ENCODE assay signal across 12 cellular contexts in the genomic region with DNA sequence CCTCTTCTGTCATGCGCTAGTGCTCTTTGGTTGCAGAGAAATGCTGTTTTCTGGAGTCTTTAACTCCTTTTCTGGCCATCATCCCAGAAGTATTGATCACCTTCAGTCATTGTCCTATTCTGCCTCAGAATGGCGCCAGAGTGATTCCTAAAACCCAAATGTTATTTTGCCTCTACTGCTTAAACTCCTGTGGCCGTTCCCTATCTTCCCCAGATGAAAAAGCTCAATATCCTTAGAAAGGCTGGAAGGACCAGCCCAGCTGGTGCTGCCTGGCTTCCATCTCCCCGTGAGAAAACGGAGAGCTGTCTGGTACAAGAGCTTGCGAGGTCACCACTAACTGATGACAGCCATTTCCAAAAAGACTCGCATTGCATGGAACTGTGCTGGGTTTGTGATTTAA.
DNase-seq lines count a peak whose midpoint lies in the region; ATAC-seq and TF ChIP-seq lines count a peak whose summit lies in the region.
"Had no signal": no experiment of that assay in that cellular context is flagged by ENCODE, and none has a peak within 500 bp of the region (broad histone marks: within the 10 kb centered on the region; RNA-seq: fewer than 3 reads in every experiment).

No MANE protein-coding gene starts in this region.

- H3K4me3 Mint-ChIP-seq in WTC11: no peak overlapping the region
- H3K4me3 Mint-ChIP-seq: activated CD4-positive, alpha-beta memory T cell treated with anti-CD3 and anti-CD28 coated beads, Interleukin-2, amount 10 ng/mL, durations not matched to agents 7 days and 5 days; CD4-positive, CD25-positive, alpha-beta regulatory T cell had no signal

- H3K9me3 Mint-ChIP-seq in WTC11: no peaks in the 10 kb centered on the region; the same call in 1 of the 2 replicates
- H3K9me3 Mint-ChIP-seq: activated CD4-positive, alpha-beta memory T cell treated with anti-CD3 and anti-CD28 coated beads, Interleukin-2, amount 10 ng/mL, durations not matched to agents 7 days and 5 days had no signal

- TF ChIP-seq CTCF in WTC11 (IDR thresholded peaks at IDR 0.05): no peak

- POLR2A ChIA-PET in WTC11 (lab: Charles Lee): no interaction called here

- peaks cover 2% of the 10 kb centered on the region; the same call in 1 of the 2 replicates for H3K27me3 Mint-ChIP-seq in WTC11 (ENCODE audit: low read depth)

- CTCF ChIA-PET in WTC11 (lab: Charles Lee): interaction anchor here (0.6 to 1.7 kb wide), 14 partner anchors 11 to 315 kb away, joined by 3 to 9 read pairs (median 4); no protein-coding TSS in a partner anchor

- ATAC-seq in GM18519 (IDR thresholded peaks at IDR 0.05; ENCODE audit: low FRiP score, unreplicated experiment) (peak; percentile 10), GM21515 (IDR thresholded peaks at IDR 0.05; ENCODE audit: unreplicated experiment) (peak; percentile 15), HG03045 (IDR thresholded peaks at IDR 0.05; ENCODE audit: unreplicated experiment) (peak; percentile 31), WTC11 (peak; percentile 71)

- peaks cover 25% of the 10 kb centered on the region for H3K4me1 Mint-ChIP-seq in WTC11

- DNase-seq in WTC11 (ENCODE audit: low spot score) (no peak), HCEC 1CT (no peak), NCI-H1694 (lab: John Stamatoyannopoulos, UW) (no peak), DMS 273 (lab: John Stamatoyannopoulos, UW; ENCODE audit: unreplicated experiment) (no peak)
- DNase-seq in stimulated activated CD8-positive, alpha-beta memory T cell treated with anti-CD3 and anti-CD28 coated beads, Interleukin-4, amount 100 ng/mL, for 48 hours: no peak
- DNase-seq: activated CD4-positive, alpha-beta memory T cell treated with anti-CD3 and anti-CD28 coated beads, Interleukin-2, amount 10 ng/mL, durations not matched to agents 7 days and 5 days; CD4-positive, CD25-positive, alpha-beta regulatory T cell; effector CD8-positive, alpha-beta T cell; NCI-H1930 had no signal

- H3K27ac Mint-ChIP-seq in WTC11: 0 out of 2 replicates have a peak overlapping the region, but pooled peaks have one; percentile 66
- H3K27ac Mint-ChIP-seq: activated CD4-positive, alpha-beta memory T cell treated with anti-CD3 and anti-CD28 coated beads, Interleukin-2, amount 10 ng/mL, durations not matched to agents 7 days and 5 days; CD4-positive, CD25-positive, alpha-beta regulatory T cell had no signal

- H3K36me3 Mint-ChIP-seq in WTC11: no peaks in the 10 kb centered on the region
- H3K36me3 Mint-ChIP-seq: CD4-positive, CD25-positive, alpha-beta regulatory T cell had no signal

TF ChIP-seq in WTC11, 78 proteins besides CTCF, POLR2A, EP300 and RAD21:
- no peak for TF ChIP-seq TP53 (CRISPR knock-in tag; IDR thresholded peaks at IDR 0.05)
- TF ChIP-seq HMGA2 (CRISPR knock-in tag; IDR thresholded peaks at IDR 0.05): no peak
- TF ChIP-seq NR1H2 (CRISPR knock-in tag; IDR thresholded peaks at IDR 0.05): no peak
- TF ChIP-seq NR3C1 (CRISPR knock-in tag; conservative IDR thresholded peaks at IDR 0.05; ENCODE audit: low read depth): no peak
- TF ChIP-seq IRF2 (CRISPR knock-in tag; IDR thresholded peaks at IDR 0.05; ENCODE audit: borderline replicate concordance, low read depth): no peak
TF ChIP-seq in WTC11: peak in this region for 0.

Comparison
In these comparisons a context has a peak if more than half of its experiments do, and no peak if none do; other contexts are left out.
1. ATAC-seq: peak in every context shown above with its lines; median percentile 71 in WTC11; 31 in HG03045; 15 in GM21515; 10 in GM18519.